ENCODE assay signal across 8 cellular contexts in the genomic region with DNA sequence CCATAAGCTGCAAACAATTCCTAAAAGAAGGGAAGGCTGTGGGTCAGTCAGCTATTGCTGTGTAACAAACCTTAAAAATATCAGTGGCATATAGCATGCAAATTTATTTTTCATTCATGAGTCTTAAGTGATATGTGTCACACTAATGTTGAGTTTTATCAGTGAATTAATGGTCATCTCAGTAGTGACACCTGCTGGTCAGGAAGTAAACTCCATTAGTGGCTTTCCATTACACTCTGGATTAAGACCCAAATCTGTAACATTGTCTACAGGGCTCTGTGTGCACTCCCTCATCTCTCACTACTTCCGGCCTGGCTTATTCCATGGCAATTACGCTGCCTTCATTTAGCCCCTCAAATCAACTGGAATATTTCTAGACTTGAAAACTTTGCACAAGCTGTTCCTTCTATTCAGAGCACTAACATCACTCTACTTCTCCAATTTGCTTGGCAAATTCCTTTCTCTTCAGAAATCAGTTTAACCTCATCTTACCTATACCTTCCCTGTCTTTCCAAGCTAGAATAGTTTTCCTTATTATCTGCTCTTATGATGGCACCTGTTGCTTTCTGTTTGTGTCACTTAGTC.
A peak's percentile ranks its signal among the peaks of the same experiment; 100 is the strongest.
DNase-seq lines count a peak whose midpoint lies in the region; ATAC-seq, FAIRE-seq and TF ChIP-seq lines count a peak whose summit lies in the region.

No MANE protein-coding gene starts in this region.

- no peak overlapping the region for H2AFZ ChIP-seq in GM12878 (ENCODE audit: control insufficient read depth, low read depth, low read length)

- RAD21 ChIA-PET in GM12878 (lab: Charles Lee; ENCODE audit: unreplicated experiment): no interaction called here

- no peak for TF ChIP-seq POLR2A in GM12878 (IDR thresholded peaks at IDR 0.05; ENCODE audit: low read depth, low read length)

- ATAC-seq in GM21447 (IDR thresholded peaks at IDR 0.05; ENCODE audit: unreplicated experiment) (peak; percentile 81), GM12878 (peak; percentile 78), lower lobe of right lung (peak; percentile 54 to 68), GM21423 (IDR thresholded peaks at IDR 0.05; ENCODE audit: unreplicated experiment) (no peak)

- H3K4me3 ChIP-seq in GM12878 (no peak overlapping the region), lower lobe of right lung (no peak overlapping the region)

- in situ Hi-C loops in GM12878 (cut with MboI): loop anchor here (10.0 kb wide), 1 partner anchor 409 kb away; no protein-coding TSS in a partner anchor

- intact Hi-C loops in GM12878 (cut with micrococcal nuclease; ENCODE audit: unreplicated experiment): loop anchor here (1.0 kb wide), 2 partner anchors 153 to 417 kb away; no protein-coding TSS in a partner anchor
- intact Hi-C loops in lower lobe of right lung (cut with DNase I): loop anchor here (10.0 kb wide), 1 partner anchor 159 kb away; no protein-coding TSS in a partner anchor

- H3K9me3 ChIP-seq in GM12878 (replicated peaks; ENCODE audit: control insufficient read depth, insufficient read depth, low read length) (no peaks in the 10 kb centered on the region), lower lobe of right lung (no peaks in the 10 kb centered on the region)

- H3K4me1 ChIP-seq in GM12878 (ENCODE audit: control insufficient read depth, insufficient read depth, low read length): no peaks in the 10 kb centered on the region
- H3K4me1 ChIP-seq in lower lobe of right lung: no peaks in the 10 kb centered on the region

- H3K9ac ChIP-seq in GM12878 (ENCODE audit: control insufficient read depth, insufficient read depth, low read length): no peak overlapping the region

- H4K20me1 ChIP-seq in GM12878 (ENCODE audit: control insufficient read depth, insufficient read depth): no peaks in the 10 kb centered on the region

- H3K4me2 ChIP-seq in GM12878 (ENCODE audit: control insufficient read depth, insufficient read depth): no peak overlapping the region

- no peak for FAIRE-seq in GM12878 (lab: Jason Lieb, UNC)

- DNase-seq in DMS153 (lab: John Stamatoyannopoulos, UW) (peak; percentile 29), DMS153 treated with DMSO at 0.1 percent for 48 hours (lab: John Stamatoyannopoulos, UW; ENCODE audit: unreplicated experiment) (no peak), GM12878 (ENCODE audit: low read depth, low spot score) (no peak), lower lobe of right lung (no peak), C1 segment of cervical spinal cord (lab: John Stamatoyannopoulos, UW) (no peak)

- H3K27ac ChIP-seq in GM12878 (ENCODE audit: control insufficient read depth, insufficient read depth): no peak overlapping the region
- no peak overlapping the region for H3K27ac ChIP-seq in lower lobe of right lung

- POLR2A ChIA-PET in GM12878 (lab: Charles Lee): no interaction called here

- H3K36me3 ChIP-seq in GM12878 (ENCODE audit: control insufficient read depth in 2 of 2, insufficient read depth in 2 of 2, low read length in 1 of 2) (no peaks in the 10 kb centered on the region), lower lobe of right lung (no peaks in the 10 kb centered on the region)

- TF ChIP-seq CTCF in LNCAP (IDR thresholded peaks at IDR 0.05) (peak; percentile 71), GM12878 (IDR thresholded peaks at IDR 0.05 in 2 of 3, conservative IDR thresholded peaks at IDR 0.05 in 1 of 3; ENCODE audit: control insufficient read depth in 2 of 3, extremely low read depth in 1 of 3, insufficient read depth in 1 of 3, low read depth in 3 of 3, low read length in 3 of 3) (peak; percentile 52 to 70 (median 55)), lower lobe of right lung (IDR thresholded peaks at IDR 0.05) (peak; percentile 73)

- no peaks in the 10 kb centered on the region for H3K79me2 ChIP-seq in GM12878 (ENCODE audit: control insufficient read depth, insufficient read depth, low read length)

- H3K27me3 ChIP-seq in GM12878 (replicated peaks in 1 of 2; ENCODE audit: control insufficient read depth in 2 of 2, insufficient read depth in 2 of 2, low read length in 1 of 2) (no peaks in the 10 kb centered on the region), lower lobe of right lung (ENCODE audit: low read depth) (no peaks in the 10 kb centered on the region)

- no peak for TF ChIP-seq EP300 in GM12878 (IDR thresholded peaks at IDR 0.05; ENCODE audit: borderline replicate concordance in 1 of 2, control insufficient read depth in 1 of 2, low read depth in 2 of 2, low read length in 2 of 2)

- no TSS peak for BruUV-seq in GM12878 (replicated peaks; lab: Mats Ljungman, UMichigan)

- SMC1A ChIA-PET in GM12878 (lab: Charles Lee; ENCODE audit: uncharacterized antibody, unreplicated experiment): interaction anchor here (1.4 kb wide), 1 partner anchor 9 kb away, joined by 5 read pairs; no protein-coding TSS in a partner anchor

- CTCF ChIA-PET in GM12878 (lab: Yijun Ruan, JAX): interaction anchor here (0.9 to 1.7 kb wide), 7 partner anchors 9 to 153 kb away, joined by 3 to 12 read pairs (median 3); no protein-coding TSS in a partner anchor

- peak; percentile 39; the same call in 1 of the 2 replicates for TF ChIP-seq RAD21 in GM12878 (IDR thresholded peaks at IDR 0.05; ENCODE audit: insufficient read depth, low read depth, low read length)

- 0% methylated on average over 2 of the region's 2 CpGs for WGBS in GM12878 (ENCODE audit: insufficient coverage, insufficient replicate concordance, low lambda C conversion rate, missing lambda C conversion rate)

TF ChIP-seq in GM12878, 131 proteins besides CTCF, POLR2A, EP300 and RAD21 (continues in another document):
- 0 out of 2 replicates have a peak, but pooled peaks have one; percentile 9 for TF ChIP-seq ZNF24 (IDR thresholded peaks at IDR 0.05)
- TF ChIP-seq POU2F2 (IDR thresholded peaks at IDR 0.05; ENCODE audit: borderline replicate concordance, low read depth, low read length): no peak
- TF ChIP-seq MYB (IDR thresholded peaks at IDR 0.05; ENCODE audit: borderline replicate concordance, low read depth, low read length): no peak
- no peak for TF ChIP-seq JUND (IDR thresholded peaks at IDR 0.05; ENCODE audit: low read depth, low read length)
- no peak for TF ChIP-seq CHD1 (IDR thresholded peaks at IDR 0.05; ENCODE audit: low read depth, low read length)
- peak; percentile 44; the same call in 1 of the 2 replicates for TF ChIP-seq SMC3 (IDR thresholded peaks at IDR 0.05; ENCODE audit: borderline replicate concordance, low read length)
- TF ChIP-seq, protein P1, sequence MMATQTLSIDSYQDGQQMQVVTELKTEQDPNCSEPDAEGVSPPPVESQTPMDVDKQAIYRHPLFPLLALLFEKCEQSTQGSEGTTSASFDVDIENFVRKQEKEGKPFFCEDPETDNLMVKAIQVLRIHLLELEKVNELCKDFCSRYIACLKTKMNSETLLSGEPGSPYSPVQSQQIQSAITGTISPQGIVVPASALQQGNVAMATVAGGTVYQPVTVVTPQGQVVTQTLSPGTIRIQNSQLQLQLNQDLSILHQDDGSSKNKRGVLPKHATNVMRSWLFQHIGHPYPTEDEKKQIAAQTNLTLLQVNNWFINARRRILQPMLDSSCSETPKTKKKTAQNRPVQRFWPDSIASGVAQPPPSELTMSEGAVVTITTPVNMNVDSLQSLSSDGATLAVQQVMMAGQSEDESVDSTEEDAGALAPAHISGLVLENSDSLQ (IDR thresholded peaks at IDR 0.05): no peak
- no peak for TF ChIP-seq RUNX3 (IDR thresholded peaks at IDR 0.05; ENCODE audit: low read length)
- TF ChIP-seq, protein P2, sequence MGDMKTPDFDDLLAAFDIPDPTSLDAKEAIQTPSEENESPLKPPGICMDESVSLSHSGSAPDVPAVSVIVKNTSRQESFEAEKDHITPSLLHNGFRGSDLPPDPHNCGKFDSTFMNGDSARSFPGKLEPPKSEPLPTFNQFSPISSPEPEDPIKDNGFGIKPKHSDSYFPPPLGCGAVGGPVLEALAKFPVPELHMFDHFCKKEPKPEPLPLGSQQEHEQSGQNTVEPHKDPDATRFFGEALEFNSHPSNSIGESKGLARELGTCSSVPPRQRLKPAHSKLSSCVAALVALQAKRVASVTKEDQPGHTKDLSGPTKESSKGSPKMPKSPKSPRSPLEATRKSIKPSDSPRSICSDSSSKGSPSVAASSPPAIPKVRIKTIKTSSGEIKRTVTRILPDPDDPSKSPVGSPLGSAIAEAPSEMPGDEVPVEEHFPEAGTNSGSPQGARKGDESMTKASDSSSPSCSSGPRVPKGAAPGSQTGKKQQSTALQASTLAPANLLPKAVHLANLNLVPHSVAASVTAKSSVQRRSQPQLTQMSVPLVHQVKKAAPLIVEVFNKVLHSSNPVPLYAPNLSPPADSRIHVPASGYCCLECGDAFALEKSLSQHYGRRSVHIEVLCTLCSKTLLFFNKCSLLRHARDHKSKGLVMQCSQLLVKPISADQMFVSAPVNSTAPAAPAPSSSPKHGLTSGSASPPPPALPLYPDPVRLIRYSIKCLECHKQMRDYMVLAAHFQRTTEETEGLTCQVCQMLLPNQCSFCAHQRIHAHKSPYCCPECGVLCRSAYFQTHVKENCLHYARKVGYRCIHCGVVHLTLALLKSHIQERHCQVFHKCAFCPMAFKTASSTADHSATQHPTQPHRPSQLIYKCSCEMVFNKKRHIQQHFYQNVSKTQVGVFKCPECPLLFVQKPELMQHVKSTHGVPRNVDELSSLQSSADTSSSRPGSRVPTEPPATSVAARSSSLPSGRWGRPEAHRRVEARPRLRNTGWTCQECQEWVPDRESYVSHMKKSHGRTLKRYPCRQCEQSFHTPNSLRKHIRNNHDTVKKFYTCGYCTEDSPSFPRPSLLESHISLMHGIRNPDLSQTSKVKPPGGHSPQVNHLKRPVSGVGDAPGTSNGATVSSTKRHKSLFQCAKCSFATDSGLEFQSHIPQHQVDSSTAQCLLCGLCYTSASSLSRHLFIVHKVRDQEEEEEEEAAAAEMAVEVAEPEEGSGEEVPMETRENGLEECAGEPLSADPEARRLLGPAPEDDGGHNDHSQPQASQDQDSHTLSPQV (IDR thresholded peaks at IDR 0.05): no peak
- TF ChIP-seq ZNF622 (IDR thresholded peaks at IDR 0.05): no peak
